ENCODE assay signal across 10 cellular contexts in the genomic region with DNA sequence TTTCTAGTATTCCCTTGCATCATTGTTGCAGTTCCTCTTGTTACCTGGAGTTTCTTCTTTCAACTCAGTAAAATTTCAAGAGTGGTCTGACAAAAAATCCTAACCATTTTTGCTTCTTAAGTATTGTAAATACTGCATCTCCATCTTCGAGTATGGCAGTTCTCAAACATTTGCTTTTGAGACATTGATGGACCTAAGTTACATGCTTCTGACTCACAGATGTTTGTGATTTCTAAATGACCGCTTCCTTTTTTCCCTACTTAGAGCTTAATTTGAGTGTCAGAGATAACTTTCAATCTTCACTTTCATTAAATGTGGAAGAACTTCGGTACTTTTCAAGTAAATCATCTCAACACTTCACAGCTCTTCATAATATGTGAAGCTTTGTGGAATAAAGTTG. TPM values are rescaled to one million over a fixed set of nuclear protein-coding genes. Genes with fewer than 3 reads are reported as not detected.
DNase-seq lines count a peak whose midpoint lies in the region; TF ChIP-seq lines count a peak whose summit lies in the region.
"Had no signal": no experiment of that assay in that cellular context is flagged by ENCODE, and none has a peak within 500 bp of the region (broad histone marks: within the 10 kb centered on the region; RNA-seq: fewer than 3 reads in every experiment).

No MANE protein-coding gene starts in this region.

- H3K4me1 Mint-ChIP-seq in Calu3 (ENCODE audit: low read depth, unreplicated experiment) = peaks cover 9% of the 10 kb centered on the region

- no peak overlapping the region for H2AFZ ChIP-seq in fibroblast of lung (ENCODE audit: low read length)

- H3K9ac ChIP-seq in fibroblast of lung (ENCODE audit: insufficient read depth, low read length) = no peak overlapping the region

- H3K4me3 Mint-ChIP-seq in Calu3 (ENCODE audit: low read depth, unreplicated experiment) = no peak overlapping the region

- CTCF ChIA-PET in Calu3 (lab: Charles Lee) = no interaction called here

- H4K20me1 ChIP-seq in fibroblast of lung (ENCODE audit: control insufficient read depth, extremely low read depth, insufficient read depth, low read length) = no peaks in the 10 kb centered on the region

- peaks cover 7% of the 10 kb centered on the region for H3K4me1 ChIP-seq in fibroblast of lung (ENCODE audit: control insufficient read depth, extremely low read depth, insufficient read depth, low read length)

- H3K36me3 ChIP-seq in fibroblast of lung (ENCODE audit: control insufficient read depth, insufficient read depth, low read length) = peaks cover 3% of the 10 kb centered on the region
- H3K36me3 ChIP-seq: adrenal gland had no signal

- peak overlapping the region; percentile 41 for H3K4me2 ChIP-seq in fibroblast of lung (ENCODE audit: extremely low read depth, insufficient read depth, low read length)

- H3K27ac Mint-ChIP-seq in Calu3 (ENCODE audit: unreplicated experiment) = no peak overlapping the region

- no peak overlapping the region for H3K27ac ChIP-seq in fibroblast of lung (ENCODE audit: insufficient read depth, low read length)
- H3K27ac ChIP-seq: adrenal gland had no signal

- TF ChIP-seq CTCF in GM10266 (IDR thresholded peaks at IDR 0.05; ENCODE audit: control insufficient read depth, insufficient read depth, low read depth, missing control alignments) (no peak), fibroblast of lung (conservative IDR thresholded peaks at IDR 0.05 in 1 of 2, IDR thresholded peaks at IDR 0.05 in 1 of 2; ENCODE audit: low read depth in 1 of 2, low read length in 2 of 2) (no peak), Calu3 (IDR thresholded peaks at IDR 0.05; ENCODE audit: unreplicated experiment) (no peak)

- BruUV-seq in Calu3 (replicated peaks; lab: Mats Ljungman, UMichigan) = no TSS peak

- H3K9me3 ChIP-seq in fibroblast of lung (ENCODE audit: control insufficient read depth, insufficient read depth, low read depth, low read length) = no peaks in the 10 kb centered on the region
- H3K9me3 ChIP-seq: adrenal gland had no signal

- peaks cover 15% of the 10 kb centered on the region for H3K36me3 Mint-ChIP-seq in Calu3 (ENCODE audit: insufficient read depth, unreplicated experiment)

- peaks cover 90% of the 10 kb centered on the region for H3K79me2 ChIP-seq in fibroblast of lung (ENCODE audit: control insufficient read depth, insufficient read depth, low read length)

- H3K4me3 ChIP-seq in fibroblast of lung (replicated peaks in 1 of 4; ENCODE audit: control extremely low read depth in 1 of 4, insufficient read depth in 1 of 4, low read depth in 3 of 4, low read length in 4 of 4) = peak overlapping the region in 2 of 4 experiments; percentile 3 to 29
- H3K4me3 ChIP-seq: adrenal gland had no signal

- intact Hi-C loops in Calu3 (cut with micrococcal nuclease; ENCODE audit: unreplicated experiment) = no loop called here

- no peaks in the 10 kb centered on the region for H3K9me3 Mint-ChIP-seq in Calu3 (ENCODE audit: low read depth, unreplicated experiment)

- H3K27me3 ChIP-seq in fibroblast of lung (ENCODE audit: control insufficient read depth, insufficient read depth, low read length) = no peaks in the 10 kb centered on the region
- H3K27me3 ChIP-seq: adrenal gland had no signal

- DNase-seq in AG20443 (ENCODE audit: low spot score) (peak; percentile 8), GM10266 (ENCODE audit: extremely low spot score) (peak; percentile 38), SIG-M5 (lab: John Stamatoyannopoulos, UW) (peak; percentile 21), fibroblast of lung (ENCODE audit: low read depth in 2 of 2) (peak in 1 of 2 donors; percentile 27), cortex of kidney (lab: John Stamatoyannopoulos, UW) (no peak), Calu3 (no peak), NCI-H1694 treated with DMSO at 0.1 percent for 48 hours (lab: John Stamatoyannopoulos, UW) (no peak)
- no peak for DNase-seq in NK-92 treated with Interleukin-12 subunit alpha and Interleukin-12 subunit beta, amount 100 ng/mL, for 24 hours (lab: John Stamatoyannopoulos, UW)
- DNase-seq: adrenal gland, NCI-H1694 had no signal

- H3K27me3 Mint-ChIP-seq in Calu3 (ENCODE audit: unreplicated experiment) = no peaks in the 10 kb centered on the region

RNA-seq across cellular contexts. Expression of a gene that starts 4.2 kb away (rescaled TPM):
- total RNA-seq in fibroblast of lung (56.2 and 81.7 TPM in 2 replicates), Calu3 (2022) (38.4 and 38.8 TPM in 2 replicates)
- 28.8 and 31.5 TPM in 2 replicates for polyA plus RNA-seq in fibroblast of lung
- 14.6 and 20.4 TPM in 2 replicates for polyA plus RNA-seq in fibroblast of lung (2012)
- polyA minus RNA-seq in fibroblast of lung (ENCODE audit: low replicate concordance) = 10.0 and 18.3 TPM in 2 replicates

Comparison
In these comparisons a context has a peak if more than half of its experiments do, and no peak if none do; other contexts are left out.
1. DNase-seq: peak in AG20443 (single experiment), GM10266 (single experiment) and SIG-M5 (single experiment); none in cortex of kidney (single experiment), Calu3 (single experiment), NK-92 treated with Interleukin-12 subunit alpha and Interleukin-12 subunit beta, amount 100 ng/mL, for 24 hours (single experiment) and NCI-H1694 treated with DMSO at 0.1 percent for 48 hours (single experiment).